In the genomic region with DNA sequence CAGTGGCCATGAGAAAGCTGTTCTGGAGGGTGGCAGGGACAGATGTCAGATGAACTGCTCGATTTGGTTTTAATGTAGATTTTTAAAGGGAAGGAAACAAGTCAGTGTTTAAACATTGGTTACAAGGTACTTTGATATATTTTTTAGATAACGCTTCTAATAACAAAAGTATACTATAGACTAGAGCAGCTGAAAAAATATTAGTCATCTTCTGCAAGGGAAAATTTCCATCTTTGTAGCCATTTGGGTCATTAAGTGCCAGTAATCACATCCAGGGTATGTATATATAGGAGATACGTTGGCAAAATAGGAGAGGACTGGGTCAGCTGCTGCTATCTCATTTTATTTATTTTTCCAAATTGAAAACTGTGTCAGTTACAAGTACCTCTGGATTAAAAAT, we compare ENCODE assay signal across 17 cellular contexts.
DNase-seq lines count a peak whose midpoint lies in the region; ATAC-seq and TF ChIP-seq lines count a peak whose summit lies in the region.
"Had no signal": no experiment of that assay in that cellular context is flagged by ENCODE, and none has a peak within 500 bp of the region (broad histone marks: within the 10 kb centered on the region; RNA-seq: fewer than 3 reads in every experiment).

No MANE protein-coding gene starts in this region.

- no peak overlapping the region for H3K4me3 Mint-ChIP-seq in neural progenitor cell
- H3K4me3 Mint-ChIP-seq: B cell; CD4-positive, alpha-beta T cell; CD8-positive, alpha-beta T cell had no signal

- H4K20me1 ChIP-seq in SK-N-SH (ENCODE audit: insufficient read depth) (no peaks in the 10 kb centered on the region), neural progenitor cell (ENCODE audit: low read depth) (no peaks in the 10 kb centered on the region)
- H4K20me1 ChIP-seq: BLaER1 treated with 17β-estradiol and CSF1 and Interleukin-3, amounts not matched to agents 10 nM and 100 nM had no signal

- H2AFZ ChIP-seq in SK-N-SH (ENCODE audit: low read depth): no peak overlapping the region
- no peak overlapping the region for H2AFZ ChIP-seq in neural progenitor cell (replicated peaks)

- H3K79me2 ChIP-seq in SK-N-SH (ENCODE audit: insufficient read depth) (no peaks in the 10 kb centered on the region), neural progenitor cell (ENCODE audit: low read depth) (no peaks in the 10 kb centered on the region)

- no peaks in the 10 kb centered on the region for H3K27me3 ChIP-seq in SK-N-SH (ENCODE audit: insufficient read depth)
- H3K27me3 ChIP-seq in neural progenitor cell: no peaks in the 10 kb centered on the region
- H3K27me3 ChIP-seq: BLaER1 treated with 17β-estradiol and CSF1 and Interleukin-3, amounts not matched to agents 10 nM and 100 nM had no signal

- no peak overlapping the region for H3K4me2 ChIP-seq in SK-N-SH
- H3K4me2 ChIP-seq in neural progenitor cell: no peak overlapping the region
- H3K4me2 ChIP-seq: A549; BLaER1 treated with 17β-estradiol and CSF1 and Interleukin-3, amounts not matched to agents 10 nM and 100 nM had no signal

- no peak for TF ChIP-seq RAD21 in SK-N-SH (IDR thresholded peaks at IDR 0.05; ENCODE audit: low read length)

- WGBS in SK-N-SH (ENCODE audit: low lambda C conversion rate): 16% methylated on average over 3 of the region's 3 CpGs

- H3K36me3 Mint-ChIP-seq in neural progenitor cell: peaks cover 13% of the 10 kb centered on the region
- H3K36me3 Mint-ChIP-seq: CD8-positive, alpha-beta T cell had no signal

- H3K27ac ChIP-seq in SK-N-SH (ENCODE audit: low read depth in 2 of 2, low read length in 1 of 2): peak overlapping the region in 1 of 2 experiments; percentile 53; a peak in 2 of 4 replicates
- H3K27ac ChIP-seq in neural progenitor cell: no peak overlapping the region
- H3K27ac ChIP-seq: 22Rv1; A549; BLaER1 treated with 17β-estradiol and CSF1 and Interleukin-3, amounts not matched to agents 10 nM and 100 nM had no signal

- H3K36me3 ChIP-seq in SK-N-SH (replicated peaks in 1 of 2; ENCODE audit: control insufficient read depth in 1 of 2, insufficient read depth in 2 of 2, low read length in 1 of 2) (no peaks in the 10 kb centered on the region), neural progenitor cell (no peaks in the 10 kb centered on the region)
- H3K36me3 ChIP-seq: BLaER1 treated with 17β-estradiol and CSF1 and Interleukin-3, amounts not matched to agents 10 nM and 100 nM had no signal

- peaks cover 44% of the 10 kb centered on the region for H3K4me1 Mint-ChIP-seq in neural progenitor cell
- H3K4me1 Mint-ChIP-seq: B cell had no signal

- no peaks in the 10 kb centered on the region for H3K9me3 Mint-ChIP-seq in neural progenitor cell

- TF ChIP-seq CTCF in SK-N-SH (IDR thresholded peaks at IDR 0.05) (no peak), neural progenitor cell (IDR thresholded peaks at IDR 0.05) (no peak)

- POLR2A ChIA-PET in SK-N-SH (lab: Yijun Ruan, JAX): interaction anchor here (0.7 kb wide), 1 partner anchor 68 kb away, joined by 3 read pairs; no protein-coding TSS in a partner anchor

- ATAC-seq in SK-N-SH treated with all-trans-retinoic acid at 6 μM for 48 hours (no peak), GM21360 (IDR thresholded peaks at IDR 0.05; ENCODE audit: unreplicated experiment) (no peak)
- ATAC-seq: A549; CD8-positive, alpha-beta T cell had no signal

- H3K9me2 ChIP-seq in SK-N-SH: no peaks in the 10 kb centered on the region

- DNase-seq in SK-N-SH (no peak), dermis microvascular lymphatic vessel endothelial cell (ENCODE audit: low read depth in 2 of 2) (peak; percentile 63 to 83), neural progenitor cell (ENCODE audit: low spot score) (no peak), midbrain (lab: John Stamatoyannopoulos, UW) (no peak)
- DNase-seq: AML-193; Caco-2; Calu3; CD4-positive, alpha-beta T cell; CD8-positive, alpha-beta T cell; DMS79 treated with DMSO at 0.1 percent for 48 hours; GF-D8 had no signal

- H3K9me3 ChIP-seq in SK-N-SH (no peaks in the 10 kb centered on the region), neural progenitor cell (ENCODE audit: low read depth) (no peaks in the 10 kb centered on the region)
- H3K9me3 ChIP-seq: A549, Caco-2 had no signal

- no peak overlapping the region for H3K9ac ChIP-seq in SK-N-SH
- H3K9ac ChIP-seq in neural progenitor cell: no peak overlapping the region
- H3K9ac ChIP-seq: BLaER1 treated with 17β-estradiol and CSF1 and Interleukin-3, amounts not matched to agents 10 nM and 100 nM had no signal

- CTCF ChIA-PET in SK-N-SH (lab: Yijun Ruan, JAX): interaction anchor here (1.1 to 4.6 kb wide), 4 partner anchors 12 to 916 kb away, joined by 3 to 21 read pairs (median 5); a partner anchor contains a TSS

- no peak for TF ChIP-seq EP300 in SK-N-SH (IDR thresholded peaks at IDR 0.05; ENCODE audit: borderline replicate concordance in 1 of 2, low read depth in 1 of 2, low read length in 1 of 2)

- peaks cover 0 to 36% of the 10 kb centered on the region in 2 experiments; a peak in 2 of 4 replicates for H3K4me1 ChIP-seq in SK-N-SH (ENCODE audit: control insufficient read depth in 1 of 2, insufficient read depth in 2 of 2, low read depth in 1 of 2, low read length in 1 of 2)
- H3K4me1 ChIP-seq in neural progenitor cell: peaks cover 6% of the 10 kb centered on the region
- H3K4me1 ChIP-seq: A549; BLaER1 treated with 17β-estradiol and CSF1 and Interleukin-3, amounts not matched to agents 10 nM and 100 nM; Caco-2 had no signal

- H3K27me3 Mint-ChIP-seq in neural progenitor cell (ENCODE audit: insufficient read depth, low read depth): peaks cover 3% of the 10 kb centered on the region

- H3K4me3 ChIP-seq in SK-N-SH (ENCODE audit: low read depth in 2 of 2, low read length in 1 of 2) (no peak overlapping the region), neural progenitor cell (no peak overlapping the region)
- H3K4me3 ChIP-seq: A549; BLaER1 treated with 17β-estradiol and CSF1 and Interleukin-3, amounts not matched to agents 10 nM and 100 nM had no signal

- no peaks in the 10 kb centered on the region for H3F3A ChIP-seq in SK-N-SH (replicated peaks; ENCODE audit: insufficient read depth)
- no peaks in the 10 kb centered on the region for H3F3A ChIP-seq in neural progenitor cell (ENCODE audit: low read depth)

- H3K27ac Mint-ChIP-seq in neural progenitor cell: peak overlapping the region; percentile 44
- H3K27ac Mint-ChIP-seq: B cell; CD4-positive, alpha-beta T cell; CD8-positive, alpha-beta T cell had no signal

TF ChIP-seq in SK-N-SH treated with all-trans-retinoic acid at 6 μM for 48 hours, 23 proteins besides CTCF, POLR2A, EP300 and RAD21:
- TF ChIP-seq TOX (CRISPR knock-in tag; IDR thresholded peaks at IDR 0.05; ENCODE audit: borderline replicate concordance): no peak
- peak; percentile 63; the same call in 1 of the 2 replicates for TF ChIP-seq TCF4 (CRISPR knock-in tag; IDR thresholded peaks at IDR 0.05; ENCODE audit: borderline replicate concordance)
- no peak for TF ChIP-seq ZFP3 (CRISPR knock-in tag; IDR thresholded peaks at IDR 0.05)

TF ChIP-seq in SK-N-SH, 30 proteins besides CTCF, POLR2A, EP300 and RAD21 (continues in another document):
- TF ChIP-seq GATA2 (CRISPR knock-in tag; IDR thresholded peaks at IDR 0.05): no peak
- no peak for TF ChIP-seq TAF1 (IDR thresholded peaks at IDR 0.05; ENCODE audit: borderline replicate concordance, low read depth, low read length)
- TF ChIP-seq, protein P1, sequence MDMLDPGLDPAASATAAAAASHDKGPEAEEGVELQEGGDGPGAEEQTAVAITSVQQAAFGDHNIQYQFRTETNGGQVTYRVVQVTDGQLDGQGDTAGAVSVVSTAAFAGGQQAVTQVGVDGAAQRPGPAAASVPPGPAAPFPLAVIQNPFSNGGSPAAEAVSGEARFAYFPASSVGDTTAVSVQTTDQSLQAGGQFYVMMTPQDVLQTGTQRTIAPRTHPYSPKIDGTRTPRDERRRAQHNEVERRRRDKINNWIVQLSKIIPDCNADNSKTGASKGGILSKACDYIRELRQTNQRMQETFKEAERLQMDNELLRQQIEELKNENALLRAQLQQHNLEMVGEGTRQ (IDR thresholded peaks at IDR 0.05; ENCODE audit: borderline replicate concordance, low read depth, low read length): no peak
- TF ChIP-seq POLR2AphosphoS5 (IDR thresholded peaks at IDR 0.05; ENCODE audit: low read depth, low read length): no peak
- TF ChIP-seq, protein P2, sequence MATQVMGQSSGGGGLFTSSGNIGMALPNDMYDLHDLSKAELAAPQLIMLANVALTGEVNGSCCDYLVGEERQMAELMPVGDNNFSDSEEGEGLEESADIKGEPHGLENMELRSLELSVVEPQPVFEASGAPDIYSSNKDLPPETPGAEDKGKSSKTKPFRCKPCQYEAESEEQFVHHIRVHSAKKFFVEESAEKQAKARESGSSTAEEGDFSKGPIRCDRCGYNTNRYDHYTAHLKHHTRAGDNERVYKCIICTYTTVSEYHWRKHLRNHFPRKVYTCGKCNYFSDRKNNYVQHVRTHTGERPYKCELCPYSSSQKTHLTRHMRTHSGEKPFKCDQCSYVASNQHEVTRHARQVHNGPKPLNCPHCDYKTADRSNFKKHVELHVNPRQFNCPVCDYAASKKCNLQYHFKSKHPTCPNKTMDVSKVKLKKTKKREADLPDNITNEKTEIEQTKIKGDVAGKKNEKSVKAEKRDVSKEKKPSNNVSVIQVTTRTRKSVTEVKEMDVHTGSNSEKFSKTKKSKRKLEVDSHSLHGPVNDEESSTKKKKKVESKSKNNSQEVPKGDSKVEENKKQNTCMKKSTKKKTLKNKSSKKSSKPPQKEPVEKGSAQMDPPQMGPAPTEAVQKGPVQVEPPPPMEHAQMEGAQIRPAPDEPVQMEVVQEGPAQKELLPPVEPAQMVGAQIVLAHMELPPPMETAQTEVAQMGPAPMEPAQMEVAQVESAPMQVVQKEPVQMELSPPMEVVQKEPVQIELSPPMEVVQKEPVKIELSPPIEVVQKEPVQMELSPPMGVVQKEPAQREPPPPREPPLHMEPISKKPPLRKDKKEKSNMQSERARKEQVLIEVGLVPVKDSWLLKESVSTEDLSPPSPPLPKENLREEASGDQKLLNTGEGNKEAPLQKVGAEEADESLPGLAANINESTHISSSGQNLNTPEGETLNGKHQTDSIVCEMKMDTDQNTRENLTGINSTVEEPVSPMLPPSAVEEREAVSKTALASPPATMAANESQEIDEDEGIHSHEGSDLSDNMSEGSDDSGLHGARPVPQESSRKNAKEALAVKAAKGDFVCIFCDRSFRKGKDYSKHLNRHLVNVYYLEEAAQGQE (IDR thresholded peaks at IDR 0.05; ENCODE audit: low read depth, low read length): no peak
- TF ChIP-seq RXRA (IDR thresholded peaks at IDR 0.05; ENCODE audit: borderline replicate concordance, low read depth): no peak
- TF ChIP-seq, protein P3, sequence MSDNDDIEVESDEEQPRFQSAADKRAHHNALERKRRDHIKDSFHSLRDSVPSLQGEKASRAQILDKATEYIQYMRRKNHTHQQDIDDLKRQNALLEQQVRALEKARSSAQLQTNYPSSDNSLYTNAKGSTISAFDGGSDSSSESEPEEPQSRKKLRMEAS (IDR thresholded peaks at IDR 0.05; ENCODE audit: low read depth): no peak
- TF ChIP-seq JUND (IDR thresholded peaks at IDR 0.05): no peak
- no peak for TF ChIP-seq CHD2 (IDR thresholded peaks at IDR 0.05; ENCODE audit: low read length, partially characterized antibody)

Comparison
In these comparisons a context has a peak if more than half of its experiments do, and no peak if none do; other contexts are left out.
1. DNase-seq: peak in dermis microvascular lymphatic vessel endothelial cell (2 of 2); none in SK-N-SH (single experiment), neural progenitor cell (single experiment) and midbrain (single experiment).